Comparison of ENCODE assay signal across 20 cellular contexts in the genomic region with DNA sequence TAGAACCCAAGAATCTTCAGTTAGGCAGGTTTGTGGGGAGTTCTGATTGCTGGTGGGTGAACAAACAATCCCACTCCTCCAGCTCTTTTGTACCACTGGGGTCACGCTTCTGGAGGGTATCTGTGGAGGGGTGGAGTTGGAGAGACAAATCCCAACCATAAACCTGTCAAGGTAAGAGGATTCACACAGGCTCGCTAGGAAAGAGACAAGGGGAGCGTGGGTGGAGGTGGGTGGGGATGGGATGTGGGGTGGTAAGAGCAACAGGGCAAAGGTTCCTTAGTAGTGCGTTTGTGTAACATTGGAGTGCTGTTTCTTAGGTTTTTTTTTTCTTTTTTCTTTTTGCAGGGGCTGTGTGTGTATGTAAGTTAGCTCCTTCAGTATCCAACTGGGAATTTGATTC.
"Had no signal": no experiment of that assay in that cellular context is flagged by ENCODE, and none has a peak within 500 bp of the region (broad histone marks: within the 10 kb centered on the region; RNA-seq: fewer than 3 reads in every experiment).

No MANE protein-coding gene starts in this region.

- H3K4me3 Mint-ChIP-seq: natural killer cell treated with Interleukin-12 subunit alpha and Interleukin-12 subunit beta and Interleukin-15 and Interleukin-18, amount 100 ng/mL, for 72 hours; neural progenitor cell; stimulated activated naive CD8-positive, alpha-beta T cell treated with anti-CD3 and anti-CD28 coated beads, Interleukin-15, amount 100 ng/mL, for 72 hours had no signal

- DNase-seq: dorsolateral prefrontal cortex; effector CD4-positive, alpha-beta T cell; kidney; left ventricle myocardium inferior; lower lobe of right lung; stimulated activated CD4-positive, alpha-beta T cell treated with anti-CD3 and anti-CD28 coated beads, Interleukin-12 subunit alpha, Interleukin-12 subunit beta, amount 100 ng/mL, for 4 hours; stimulated activated CD4-positive, alpha-beta T cell treated with anti-CD3 and anti-CD28 coated beads, Interleukin-1b, Interleukin-23, amount 100 ng/mL, for 48 hours; stimulated activated CD4-positive, alpha-beta T cell treated with anti-CD3 and anti-CD28 coated beads, Interleukin-4, amount 100 ng/mL, for 1 hour; stimulated activated CD8-positive, alpha-beta memory T cell treated with anti-CD3 and anti-CD28 coated beads, Interleukin-4, amount 100 ng/mL, for 48 hours; stimulated activated naive CD4-positive, alpha-beta T cell; stimulated activated naive CD8-positive, alpha-beta T cell treated with anti-CD3 and anti-CD28 coated beads, Interleukin-15, amount 100 ng/mL, for 72 hours; thyroid gland; trophoblast cell had no signal

- H3K27me3 ChIP-seq: neural progenitor cell, thyroid gland, vagina had no signal

- H3K4me1 Mint-ChIP-seq: neural progenitor cell; stimulated activated naive CD8-positive, alpha-beta T cell treated with anti-CD3 and anti-CD28 coated beads, Interleukin-15, amount 100 ng/mL, for 72 hours had no signal

- H3K4me3 ChIP-seq: dorsolateral prefrontal cortex, left ventricle myocardium inferior, lower lobe of right lung, neural progenitor cell, smooth muscle cell, thyroid gland, vagina had no signal

- H3K36me3 ChIP-seq: left ventricle myocardium inferior, lower lobe of right lung, neural progenitor cell, thyroid gland, vagina had no signal

- H3K27ac Mint-ChIP-seq: natural killer cell treated with Interleukin-12 subunit alpha and Interleukin-12 subunit beta and Interleukin-15 and Interleukin-18, amount 100 ng/mL, for 72 hours; neural progenitor cell; progenitor cell of endocrine pancreas; stimulated activated naive CD8-positive, alpha-beta T cell treated with anti-CD3 and anti-CD28 coated beads, Interleukin-15, amount 100 ng/mL, for 72 hours had no signal

- H3K27ac ChIP-seq: dorsolateral prefrontal cortex, left ventricle myocardium inferior, lower lobe of right lung, neural progenitor cell, parathyroid adenoma, thyroid gland, vagina had no signal

- H3K9me3 ChIP-seq: left ventricle myocardium inferior, lower lobe of right lung, thyroid gland, vagina had no signal

- ATAC-seq: lower lobe of right lung; natural killer cell treated with Interleukin-12 subunit alpha and Interleukin-12 subunit beta and Interleukin-15 and Interleukin-18, amount 100 ng/mL, for 72 hours; sciatic nerve; stimulated activated naive CD8-positive, alpha-beta T cell treated with anti-CD3 and anti-CD28 coated beads, Interleukin-15, amount 100 ng/mL, for 72 hours had no signal

- H3K36me3 Mint-ChIP-seq: natural killer cell treated with Interleukin-12 subunit alpha and Interleukin-12 subunit beta and Interleukin-15 and Interleukin-18, amount 100 ng/mL, for 72 hours; neural progenitor cell had no signal

- H3K9me3 Mint-ChIP-seq: natural killer cell treated with Interleukin-12 subunit alpha and Interleukin-12 subunit beta and Interleukin-15 and Interleukin-18, amount 100 ng/mL, for 72 hours; neural progenitor cell; stimulated activated naive CD8-positive, alpha-beta T cell treated with anti-CD3 and anti-CD28 coated beads, Interleukin-15, amount 100 ng/mL, for 72 hours had no signal
